8 cellular contexts compared by ENCODE assay signal in genomic region chr1:206580438-206581113, GRCh38. TPM values are rescaled to one million over a fixed set of nuclear protein-coding genes. Genes with fewer than 3 reads are reported as not detected.
A peak's percentile ranks its signal among the peaks of the same experiment; 100 is the strongest.
DNase-seq lines count a peak whose midpoint lies in the region; ATAC-seq, FAIRE-seq and TF ChIP-seq lines count a peak whose summit lies in the region.

No MANE protein-coding gene starts in this region.

- in situ Hi-C loops in GM12878 (cut with MboI), result loop anchor here (5.0 kb wide), 2 partner anchors 33 to 93 kb away; no protein-coding TSS in a partner anchor
- in situ Hi-C loops in KBM-7 (cut with MboI; ENCODE audit: low pct_unique_long_range_greater_than_20kb, low sequenced_read_pairs), result loop anchor here (10.0 kb wide), 1 partner anchor 86 kb away; no protein-coding TSS in a partner anchor

- TF ChIP-seq EP300 in GM12878 (IDR thresholded peaks at IDR 0.05; ENCODE audit: borderline replicate concordance in 1 of 2, control insufficient read depth in 1 of 2, low read depth in 2 of 2, low read length in 2 of 2), result no peak

- peaks cover 56% of the 10 kb centered on the region for H3K4me1 ChIP-seq in GM12878 (ENCODE audit: control insufficient read depth, insufficient read depth, low read length)

- TF ChIP-seq RAD21 in GM12878 (IDR thresholded peaks at IDR 0.05; ENCODE audit: insufficient read depth, low read depth, low read length), result no peak

- H3K9me3 ChIP-seq in GM12878 (replicated peaks; ENCODE audit: control insufficient read depth, insufficient read depth, low read length), result no peaks in the 10 kb centered on the region

- intact Hi-C loops in GM12878 (cut with micrococcal nuclease; ENCODE audit: unreplicated experiment) (loop anchor here (1.0 to 2.0 kb wide), 2 partner anchors 17 to 24 kb away; no protein-coding TSS in a partner anchor), sciatic nerve (cut with DNase I) (no loop called here)

- no TSS peak for BruUV-seq in GM12878 (replicated peaks; lab: Mats Ljungman, UMichigan)

- H3K4me3 ChIP-seq in GM12865 (ENCODE audit: low read depth, low read length) (peak overlapping the region; percentile 11; the same call in 1 of the 2 replicates), GM12878 (peak overlapping the region; percentile 24; the same call in 1 of the 2 replicates)

- H3K79me2 ChIP-seq in GM12878 (ENCODE audit: control insufficient read depth, insufficient read depth, low read length), result peaks cover 70% of the 10 kb centered on the region

- H3K9ac ChIP-seq in GM12878 (ENCODE audit: control insufficient read depth, insufficient read depth, low read length), result peak overlapping the region; percentile 63

- H3K4me2 ChIP-seq in GM12878 (ENCODE audit: control insufficient read depth, insufficient read depth), result peak overlapping the region; percentile 89

- DNase-seq in GM12865 (ENCODE audit: low read depth) (no peak), GM12878 (ENCODE audit: low read depth, low spot score) (no peak), sciatic nerve (ENCODE audit: low spot score) (peak; percentile 28), KBM-7 (no peak), hippocampal formation (lab: John Stamatoyannopoulos, UW) (no peak)

- H4K20me1 ChIP-seq in GM12878 (ENCODE audit: control insufficient read depth, insufficient read depth), result peaks cover 4% of the 10 kb centered on the region; the same call in 1 of the 2 replicates

- SMC1A ChIA-PET in GM12878 (lab: Charles Lee; ENCODE audit: uncharacterized antibody, unreplicated experiment), result interaction anchor here (0.6 to 15.4 kb wide), 19 partner anchors 8 to 149 kb away, joined by 3 to 476 read pairs (median 4); partner anchors contain the start of genes DYRK3 and RASSF5

- H3K36me3 ChIP-seq in GM12878 (ENCODE audit: control insufficient read depth in 2 of 2, insufficient read depth in 2 of 2, low read length in 1 of 2), result peaks cover 34 to 39% of the 10 kb centered on the region in 2 experiments

- TF ChIP-seq POLR2A in GM12878 (IDR thresholded peaks at IDR 0.05; ENCODE audit: low read depth, low read length), result no peak

- no peaks in the 10 kb centered on the region for H3K27me3 ChIP-seq in GM12878 (replicated peaks in 1 of 2; ENCODE audit: control insufficient read depth in 2 of 2, insufficient read depth in 2 of 2, low read length in 1 of 2)

- ATAC-seq in HG03039 (IDR thresholded peaks at IDR 0.05; ENCODE audit: unreplicated experiment) (peak; percentile 4), GM12878 (no peak), sciatic nerve (no peak), HG03521 (IDR thresholded peaks at IDR 0.05; ENCODE audit: unreplicated experiment) (no peak), HG03175 (IDR thresholded peaks at IDR 0.05; ENCODE audit: unreplicated experiment) (no peak)

- POLR2A ChIA-PET in GM12878 (lab: Charles Lee), result interaction anchor here (0.6 to 9.8 kb wide), 15 partner anchors 12 to 111 kb away, joined by 3 to 117 read pairs (median 4); partner anchors contain the start of genes DYRK3, EIF2D and IKBKE

- 63% methylated on average over 8 of the region's 8 CpGs for WGBS in GM12878 (ENCODE audit: insufficient coverage, insufficient replicate concordance, low lambda C conversion rate, missing lambda C conversion rate)

- RAD21 ChIA-PET in GM12878 (lab: Charles Lee; ENCODE audit: unreplicated experiment), result interaction anchor here (0.8 to 6.4 kb wide), 17 partner anchors 12 to 115 kb away, joined by 3 to 57 read pairs (median 8); partner anchors contain the start of genes IKBKE and RASSF5

- peak overlapping the region; percentile 95 for H3K27ac ChIP-seq in GM12878 (ENCODE audit: control insufficient read depth, insufficient read depth)

- CTCF ChIA-PET in GM12878 (lab: Yijun Ruan, JAX), result interaction anchor here (0.6 to 15.7 kb wide), 19 partner anchors 11 to 525 kb away, joined by 3 to 440 read pairs (median 5); partner anchors contain the start of genes DYRK3, IKBKE and RASSF5

- H2AFZ ChIP-seq in GM12878 (ENCODE audit: control insufficient read depth, low read depth, low read length), result no peak overlapping the region

- TF ChIP-seq CTCF in GM12865 (IDR thresholded peaks at IDR 0.05; ENCODE audit: insufficient read depth, low read depth, low read length, missing control alignments), result no peak
- TF ChIP-seq CTCF in GM12878 (IDR thresholded peaks at IDR 0.05 in 2 of 3, conservative IDR thresholded peaks at IDR 0.05 in 1 of 3; ENCODE audit: control insufficient read depth in 2 of 3, extremely low read depth in 1 of 3, insufficient read depth in 1 of 3, low read depth in 3 of 3, low read length in 3 of 3), result no peak

- FAIRE-seq in GM12878 (lab: Jason Lieb, UNC), result no peak

TF ChIP-seq in GM12878, 131 proteins besides CTCF, POLR2A, EP300 and RAD21:
- TF ChIP-seq RB1 (IDR thresholded peaks at IDR 0.05; ENCODE audit: borderline replicate concordance) (no peak), GATAD2B (conservative IDR thresholded peaks at IDR 0.05; ENCODE audit: low read depth) (no peak), CHD1 (IDR thresholded peaks at IDR 0.05; ENCODE audit: low read depth, low read length) (no peak), ZNF217 (IDR thresholded peaks at IDR 0.05) (no peak), DPF2 (IDR thresholded peaks at IDR 0.05) (no peak), TAF1 (IDR thresholded peaks at IDR 0.05; ENCODE audit: borderline replicate concordance, low read depth, low read length) (no peak), YY1 (IDR thresholded peaks at IDR 0.05; ENCODE audit: low read depth, low read length) (no peak), PBX3 (IDR thresholded peaks at IDR 0.05; ENCODE audit: insufficient replicate concordance, low read depth, low read length) (no peak), BMI1 (IDR thresholded peaks at IDR 0.05; ENCODE audit: borderline replicate concordance) (no peak), TCF12 (IDR thresholded peaks at IDR 0.05; ENCODE audit: low read depth, low read length) (no peak), JUNB (IDR thresholded peaks at IDR 0.05) (no peak), ESRRA (IDR thresholded peaks at IDR 0.05; ENCODE audit: low read length) (no peak), NR2C2 (IDR thresholded peaks at IDR 0.05; ENCODE audit: borderline replicate concordance, control insufficient read depth, insufficient read length, low read depth) (no peak), WRNIP1 (IDR thresholded peaks at IDR 0.05; ENCODE audit: borderline replicate concordance, low read depth, low read length) (no peak), LARP7 (IDR thresholded peaks at IDR 0.05) (no peak), NFXL1 (IDR thresholded peaks at IDR 0.05; ENCODE audit: borderline replicate concordance) (no peak), GABPA (IDR thresholded peaks at IDR 0.05; ENCODE audit: low read depth) (no peak), CREB1 (IDR thresholded peaks at IDR 0.05; ENCODE audit: low read depth) (no peak), ZBED1 (IDR thresholded peaks at IDR 0.05; ENCODE audit: borderline replicate concordance) (no peak)

RNA-seq across cellular contexts. Expression of gene EIF2D, which starts 31.7 kb away (rescaled TPM):
- total RNA-seq in GM12878 (2013; cell fraction: nucleolus; rRNA removed), result 115 and 132 TPM in 2 replicates
- 88.8 and 91.6 TPM in 2 replicates for total RNA-seq in GM12878 (2014; rRNA removed)
- 80.4 and 83.4 TPM in 2 replicates for total RNA-seq in GM12878 (2014; rRNA removed; fragmentation: Illumina TruSeq; extraction: Trizol)
- total RNA-seq in GM12878 (2021), result 74.0 and 76.6 TPM in 2 replicates
- 49.2 TPM for polyA plus RNA-seq in GM12878 (2011; ENCODE audit: low read depth)
- polyA plus RNA-seq in GM12878 (2011; rRNA removed), result 133 and 153 TPM in 2 replicates
- polyA plus RNA-seq in GM12878 (2011; cell fraction: cytosol; rRNA removed), result 121 and 127 TPM in 2 replicates
- polyA plus RNA-seq in GM12878 (2011; cell fraction: nucleus; rRNA removed), result 149 and 172 TPM in 2 replicates
- 66.5 and 74.5 TPM in 2 replicates for polyA plus RNA-seq in GM12878 (2012)
- 108 and 109 TPM in 2 replicates for polyA plus RNA-seq in GM12878 (2014; fragmentation: Illumina TruSeq; extraction: Trizol)
- 10 to 100 TPM; 65.4 to 77.5 TPM for polyA plus RNA-seq in GM12878 (2014; fragmentation: Nextera tagmentation; extraction: Ambion mirVana)
- polyA plus RNA-seq in GM12878 (2014; rRNA removed), result 98.5 and 104 TPM in 2 replicates
- 10 to 100 TPM; 65.2 to 74.8 TPM for polyA plus RNA-seq in GM12878 (2016; fragmentation: Nextera tagmentation; extraction: Ambion mirVana)
- polyA minus RNA-seq in GM12878 (2011; rRNA and poly(A)+ RNA removed), result 93.0 and 112 TPM in 2 replicates
- 26.6 and 32.7 TPM in 2 replicates for polyA minus RNA-seq in GM12878 (2011; cell fraction: cytosol; rRNA and poly(A)+ RNA removed)
- 34.8 and 42.0 TPM in 2 replicates for polyA minus RNA-seq in GM12878 (2011; cell fraction: nucleus; rRNA and poly(A)+ RNA removed)
- total RNA-seq in sciatic nerve, result 54.1 TPM

RNA-seq across cellular contexts. Expression of gene DYRK3, which starts 54.8 kb away (rescaled TPM):
- 26.7 and 27.4 TPM in 2 replicates for total RNA-seq in GM12878 (2013; cell fraction: nucleolus; rRNA removed)
- total RNA-seq in GM12878 (2014; rRNA removed) (10.7 and 11.1 TPM in 2 replicates), GM12878 (2014; rRNA removed; fragmentation: Illumina TruSeq; extraction: Trizol) (10.0 and 10.7 TPM in 2 replicates), GM12878 (2021) (8.9 and 11.2 TPM in 2 replicates), sciatic nerve (9.5 TPM)
- polyA plus RNA-seq in GM12878 (2011; ENCODE audit: low read depth), result 2.8 TPM
- polyA plus RNA-seq in GM12878 (2011; rRNA removed) (12.9 and 15.4 TPM in 2 replicates), GM12878 (2014; fragmentation: Illumina TruSeq; extraction: Trizol) (9.8 and 14.9 TPM in 2 replicates), GM12878 (2014; fragmentation: Nextera tagmentation; extraction: Ambion mirVana) (1 to 10 TPM; 1.6 to 2.8 TPM), GM12878 (2014; rRNA removed) (6.0 and 8.6 TPM in 2 replicates), GM12878 (2016; fragmentation: Nextera tagmentation; extraction: Ambion mirVana) (10 to 100 TPM in 1 of 2 experiments, 1 to 10 TPM in 1; 10.0 to 11.7 TPM)
- polyA plus RNA-seq in GM12878 (2011; cell fraction: cytosol; rRNA removed), result 8.8 and 9.4 TPM in 2 replicates
- 7.3 and 7.8 TPM in 2 replicates for polyA plus RNA-seq in GM12878 (2011; cell fraction: nucleus; rRNA removed)
- polyA plus RNA-seq in GM12878 (2012), result 3.7 and 6.0 TPM in 2 replicates
- polyA minus RNA-seq in GM12878 (2011; rRNA and poly(A)+ RNA removed), result 15.7 and 16.0 TPM in 2 replicates
- polyA minus RNA-seq in GM12878 (2011; cell fraction: cytosol; rRNA and poly(A)+ RNA removed), result 6.0 and 7.1 TPM in 2 replicates
- 5.1 and 8.2 TPM in 2 replicates for polyA minus RNA-seq in GM12878 (2011; cell fraction: nucleus; rRNA and poly(A)+ RNA removed)
